8 cellular contexts compared by ENCODE assay signal in the genomic region with DNA sequence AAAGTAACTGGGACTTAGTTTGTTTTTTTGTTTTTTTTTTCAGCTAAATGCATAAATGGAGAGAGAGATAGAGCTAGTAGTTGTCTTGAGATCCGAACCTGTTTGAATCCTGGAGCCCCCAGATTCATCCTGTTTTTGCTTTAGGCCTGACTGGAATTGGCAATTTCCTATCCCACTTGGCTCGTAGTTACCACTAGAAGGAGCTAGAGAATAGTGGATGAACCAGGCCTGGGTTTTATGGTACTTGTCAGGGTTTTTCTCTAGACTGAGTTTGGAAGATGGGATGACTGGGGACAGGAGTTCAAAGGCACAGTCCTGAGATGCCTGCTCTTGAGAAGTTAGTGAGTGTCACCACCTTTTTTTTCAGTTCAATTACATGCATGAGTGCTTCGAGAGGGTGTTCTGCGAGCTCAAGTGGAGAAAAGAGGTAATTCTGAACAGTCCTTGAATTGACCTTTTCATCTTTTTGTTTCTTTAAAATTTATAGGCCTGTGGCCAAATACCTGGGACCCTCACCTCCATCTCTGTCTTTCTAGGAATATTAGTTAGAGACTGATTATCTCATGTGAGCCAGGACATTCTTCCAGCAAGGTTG. TPM values are rescaled to one million over a fixed set of nuclear protein-coding genes. Genes with fewer than 3 reads are reported as not detected.
DNase-seq lines count a peak whose midpoint lies in the region; ATAC-seq and TF ChIP-seq lines count a peak whose summit lies in the region.

No MANE protein-coding gene starts in this region.

- H3K36me3 ChIP-seq in SU-DHL-6 (ENCODE audit: low read length) (peaks cover 5% of the 10 kb centered on the region; the same call in 1 of the 2 replicates), heart left ventricle (peaks cover 0 to 68% (median 57%) of the 10 kb centered on the region in 9 donors)
- peaks cover 0 to 57% (median 8%) of the 10 kb centered on the region in 3 experiments for H3K36me3 ChIP-seq in naive thymus-derived CD4-positive, alpha-beta T cell (ENCODE audit: control insufficient read depth in 2 of 3, insufficient read depth in 3 of 3, low read length in 3 of 3)

- intact Hi-C loops in heart left ventricle (cut with DNase I): loop anchor here in 6 of 10 donors (1.0 to 5.0 kb wide), 5 partner anchors 39 to 144 kb away; no protein-coding TSS in a partner anchor
- intact Hi-C loops in naive thymus-derived CD4-positive, alpha-beta T cell (cut with micrococcal nuclease): loop anchor here (1.0 to 10.0 kb wide), 3 partner anchors 143 to 302 kb away; partner anchors contain the start of gene S100A10 (in 1 of the 2)

- no peak overlapping the region for H3K4me3 Mint-ChIP-seq in naive thymus-derived CD4-positive, alpha-beta T cell

- 81 to 87% (median 82%) methylated on average over 4 of the region's 4 CpGs for WGBS in heart left ventricle, 4 donors

- no peaks in the 10 kb centered on the region for H3K27me3 Mint-ChIP-seq in naive thymus-derived CD4-positive, alpha-beta T cell

- H4K20me1 ChIP-seq in SU-DHL-6 (ENCODE audit: low read depth, low read length): no peaks in the 10 kb centered on the region

- ATAC-seq in heart left ventricle: peak in 2 of 4 donors; percentile 38 to 43
- ATAC-seq in GM21717 (IDR thresholded peaks at IDR 0.05; ENCODE audit: unreplicated experiment): no peak
- ATAC-seq in naive thymus-derived CD4-positive, alpha-beta T cell: no peak
- no peak for ATAC-seq in HG02623 (IDR thresholded peaks at IDR 0.05; ENCODE audit: unreplicated experiment)

- no peak for TF ChIP-seq POLR2A in heart left ventricle (IDR thresholded peaks at IDR 0.05)

- TF ChIP-seq CTCF in SU-DHL-6 (IDR thresholded peaks at IDR 0.05; ENCODE audit: insufficient read depth, low read length, poor library complexity, severe bottlenecking) (peak; percentile 19), heart left ventricle (IDR thresholded peaks at IDR 0.05) (peak; percentile 17 to 61 (median 45))

- H3K4me3 ChIP-seq in SU-DHL-6 (ENCODE audit: insufficient read depth, low read length, poor library complexity, severe bottlenecking) (no peak overlapping the region), heart left ventricle (no peak overlapping the region)
- no peak overlapping the region for H3K4me3 ChIP-seq in naive thymus-derived CD4-positive, alpha-beta T cell (ENCODE audit: low read length)

- no peaks in the 10 kb centered on the region for H3K79me2 ChIP-seq in SU-DHL-6 (ENCODE audit: insufficient read depth, low read length)

- CTCF ChIA-PET in naive thymus-derived CD4-positive, alpha-beta T cell (lab: Charles Lee): no interaction called here

- peaks cover 0 to 9% (median 0%) of the 10 kb centered on the region in 7 donors for H3K4me1 Mint-ChIP-seq in naive thymus-derived CD4-positive, alpha-beta T cell

- H3K36me3 Mint-ChIP-seq in naive thymus-derived CD4-positive, alpha-beta T cell: peaks cover 6 to 53% (median 24%) of the 10 kb centered on the region in 5 donors

- no peaks in the 10 kb centered on the region for H3F3A ChIP-seq in SU-DHL-6 (ENCODE audit: insufficient read depth)

- POLR2A ChIA-PET in naive thymus-derived CD4-positive, alpha-beta T cell (lab: Charles Lee): no interaction called here

- H3K4me1 ChIP-seq in heart left ventricle: peaks cover 0 to 13% (median 0%) of the 10 kb centered on the region in 12 donors
- no peaks in the 10 kb centered on the region for H3K4me1 ChIP-seq in naive thymus-derived CD4-positive, alpha-beta T cell (ENCODE audit: control insufficient read depth in 2 of 2, insufficient read depth in 2 of 2, low read length in 2 of 2)

- H3K9ac ChIP-seq in SU-DHL-6 (ENCODE audit: low read length): no peak overlapping the region

- no peak overlapping the region for H2AFZ ChIP-seq in SU-DHL-6 (ENCODE audit: low read depth, low read length, severe bottlenecking)

- no peaks in the 10 kb centered on the region for H3K27me3 ChIP-seq in SU-DHL-6 (ENCODE audit: low read length)
- H3K27me3 ChIP-seq in heart left ventricle: no peaks in the 10 kb centered on the region
- no peaks in the 10 kb centered on the region for H3K27me3 ChIP-seq in naive thymus-derived CD4-positive, alpha-beta T cell (ENCODE audit: control insufficient read depth in 2 of 2, insufficient read depth in 2 of 2, low read length in 2 of 2)

- H3K9me2 ChIP-seq in SU-DHL-6 (replicated peaks; ENCODE audit: insufficient read depth, low read length): no peaks in the 10 kb centered on the region

- H3K9me3 Mint-ChIP-seq in naive thymus-derived CD4-positive, alpha-beta T cell: no peaks in the 10 kb centered on the region

- no peak overlapping the region for H3K27ac ChIP-seq in SU-DHL-6 (ENCODE audit: low read depth, low read length)
- H3K27ac ChIP-seq in heart left ventricle: no peak overlapping the region
- no peak overlapping the region for H3K27ac ChIP-seq in naive thymus-derived CD4-positive, alpha-beta T cell (ENCODE audit: low read depth, low read length)

- H3K27ac Mint-ChIP-seq in naive thymus-derived CD4-positive, alpha-beta T cell: peak overlapping the region in 1 of 9 donors; percentile 17

- DNase-seq in DMS114 treated with DMSO at 0.1 percent for 48 hours (lab: John Stamatoyannopoulos, UW; ENCODE audit: unreplicated experiment) (peak; percentile 82), LHCN-M2 (ENCODE audit: low read depth) (peak; percentile 21), heart left ventricle (no peak), ureter (ENCODE audit: low spot score) (no peak)
- no peak for DNase-seq in naive thymus-derived CD4-positive, alpha-beta T cell

- no peaks in the 10 kb centered on the region for H3K9me3 ChIP-seq in SU-DHL-6 (ENCODE audit: insufficient read depth, low read length)
- no peaks in the 10 kb centered on the region for H3K9me3 ChIP-seq in heart left ventricle
- no peaks in the 10 kb centered on the region for H3K9me3 ChIP-seq in naive thymus-derived CD4-positive, alpha-beta T cell (ENCODE audit: control insufficient read depth in 2 of 3, low read length in 3 of 3)

- H3K4me2 ChIP-seq in SU-DHL-6 (ENCODE audit: low read depth, low read length, poor library complexity, severe bottlenecking): no peak overlapping the region

RNA-seq across cellular contexts. Expression of gene CELF3, which starts 23.4 kb away (rescaled TPM):
- not detected in 2 replicates for total RNA-seq in LHCN-M2 (2014; rRNA removed)
- not detected for polyA plus RNA-seq in LHCN-M2 (2012)
- not detected for total RNA-seq in heart left ventricle
- polyA plus RNA-seq in heart left ventricle: not detected
- total RNA-seq in naive thymus-derived CD4-positive, alpha-beta T cell: not detected
- not detected for polyA plus RNA-seq in naive thymus-derived CD4-positive, alpha-beta T cell
- total RNA-seq in ureter: not detected

RNA-seq across cellular contexts. Expression of gene RIIAD1, which starts 28.2 kb away (rescaled TPM):
- total RNA-seq in LHCN-M2 (2014; rRNA removed) (not detected in 2 replicates), heart left ventricle (10 to 100 TPM in 2 of 9 donors, 1 to 10 TPM in 6, not detected in 1; 2.3 to 20.8 (median 6.0) TPM), ureter (not detected)
- polyA plus RNA-seq in LHCN-M2 (2012): not detected
- polyA plus RNA-seq in heart left ventricle: 10 to 100 TPM in 1 of 2 donors, not detected in 1; 13.1 TPM
- not detected for total RNA-seq in naive thymus-derived CD4-positive, alpha-beta T cell
- not detected for polyA plus RNA-seq in naive thymus-derived CD4-positive, alpha-beta T cell

Comparison
In these comparisons a context has a peak if more than half of its experiments do, and no peak if none do; other contexts are left out.
1. DNase-seq: peak in DMS114 treated with DMSO at 0.1 percent for 48 hours (single experiment) and LHCN-M2 (single experiment); none in heart left ventricle (0 of 5), naive thymus-derived CD4-positive, alpha-beta T cell (0 of 9) and ureter (single experiment).